ENCODE assay signal across 14 cellular contexts in genomic region chr16:87740441-87740840, GRCh38. TPM values are rescaled to one million over a fixed set of nuclear protein-coding genes. Genes with fewer than 3 reads are reported as not detected.
DNase-seq lines count a peak whose midpoint lies in the region; TF ChIP-seq lines count a peak whose summit lies in the region.
"Had no signal": no experiment of that assay in that cellular context is flagged by ENCODE, and none has a peak within 500 bp of the region (broad histone marks: within the 10 kb centered on the region; RNA-seq: fewer than 3 reads in every experiment).

No MANE protein-coding gene starts in this region.

- TF ChIP-seq CTCF in astrocyte of the cerebellum (IDR thresholded peaks at IDR 0.05; ENCODE audit: low read depth, low read length, missing control alignments) (no peak), fibroblast of villous mesenchyme (IDR thresholded peaks at IDR 0.05; ENCODE audit: insufficient read depth, low read depth, low read length) (no peak)

- no peak overlapping the region for H2AFZ ChIP-seq in GM23248

- H3K9ac ChIP-seq in GM23248 = peak overlapping the region; percentile 23; the same call in 1 of the 2 replicates

- H3K4me1 ChIP-seq in GM23248 (ENCODE audit: insufficient read depth) = 0 out of 2 replicates have a peak, but pooled peaks cover 6% of the 10 kb centered on the region

- no peaks in the 10 kb centered on the region for H3K9me3 ChIP-seq in GM23248 (ENCODE audit: low read depth)
- H3K9me3 ChIP-seq: neutrophil had no signal

- no peaks in the 10 kb centered on the region for H4K20me1 ChIP-seq in GM23248 (ENCODE audit: insufficient read depth)

- no peaks in the 10 kb centered on the region for H3K27me3 ChIP-seq in GM23248 (replicated peaks; ENCODE audit: insufficient read depth)
- H3K27me3 ChIP-seq: neutrophil had no signal

- no peaks in the 10 kb centered on the region for H3F3A ChIP-seq in GM23248 (ENCODE audit: insufficient read depth)

- no peaks in the 10 kb centered on the region for H3K79me2 ChIP-seq in GM23248 (ENCODE audit: insufficient read depth)

- in situ Hi-C loops in GM23248 (cut with MboI) (no loop called here), astrocyte of the cerebellum (cut with HindIII; ENCODE audit: low sequenced_read_pairs) (no loop called here)

- peak overlapping the region; percentile 32; the same call in 1 of the 2 replicates for H3K27ac ChIP-seq in GM23248
- H3K27ac ChIP-seq: neutrophil had no signal

- WGBS in GM23248 (ENCODE audit: low coverage in 1 of 2, low lambda C conversion rate in 2 of 2, missing lambda C conversion rate in 2 of 2), 2 experiments = 65 to 76% methylated on average over 6 to 8 of the region's 8 CpGs

- H3K36me3 ChIP-seq in GM23248 (ENCODE audit: low read depth) = no peaks in the 10 kb centered on the region

- peak; percentile 63 for DNase-seq in AG08396 (ENCODE audit: low spot score)
- peak; percentile 48 for DNase-seq in GM23248
- peak; percentile 67 for DNase-seq in astrocyte of the cerebellum (ENCODE audit: low read depth)
- DNase-seq in fibroblast of villous mesenchyme (ENCODE audit: low read depth) = peak; percentile 75
- no peak for DNase-seq in NCI-H345 treated with DMSO at 0.1 percent for 48 hours (lab: John Stamatoyannopoulos, UW; ENCODE audit: unreplicated experiment)
- no peak for DNase-seq in pons (ENCODE audit: low spot score)
- no peak for DNase-seq in CD1c-positive myeloid dendritic cell (ENCODE audit: extremely low spot score)
- DNase-seq in activated CD4-positive, CD25-positive, alpha-beta regulatory T cell (lab: John Stamatoyannopoulos, UW) = no peak
- DNase-seq: activated CD4-positive, alpha-beta T cell treated with anti-CD3 and anti-CD28 coated beads, Interleukin-2, amount 50 U/mL, for 4 hours; DMS53; NCI-H2029 treated with DMSO at 0.1 percent for 48 hours; NCI-H774; stimulated activated CD4-positive, alpha-beta T cell treated with anti-CD3 and anti-CD28 coated beads, Interleukin-2, amount 100 ng/mL, for 24 hours had no signal

- H3K4me3 ChIP-seq in GM23248 (no peak overlapping the region), astrocyte of the cerebellum (ENCODE audit: low read depth, low read length) (no peak overlapping the region), fibroblast of villous mesenchyme (ENCODE audit: low read depth, low read length) (no peak overlapping the region)

- no peaks in the 10 kb centered on the region for H3K9me2 ChIP-seq in GM23248 (ENCODE audit: insufficient read depth)

- H3K4me2 ChIP-seq in GM23248 (ENCODE audit: unreplicated experiment) = no peak overlapping the region

RNA-seq across cellular contexts. Expression of gene KLHDC4, which starts 25.3 kb away (rescaled TPM):
- total RNA-seq in GM23248 (2014; rRNA removed; shearing (Covaris generic)) = 9.4 and 19.6 TPM in 2 replicates
- 8.8 and 12.3 TPM in 2 replicates for polyA plus RNA-seq in GM23248 (2016; fragmentation: Nextera tagmentation; extraction: Ambion mirVana)
- total RNA-seq in fibroblast of villous mesenchyme = 14.7 and 26.1 TPM in 2 replicates

Comparison
In these comparisons a context has a peak if more than half of its experiments do, and no peak if none do; other contexts are left out.
1. DNase-seq: peak in AG08396 (single experiment), GM23248 (single experiment), astrocyte of the cerebellum (single experiment) and fibroblast of villous mesenchyme (single experiment); none in NCI-H345 treated with DMSO at 0.1 percent for 48 hours (single experiment), pons (single experiment), CD1c-positive myeloid dendritic cell (single experiment) and activated CD4-positive, CD25-positive, alpha-beta regulatory T cell (0 of 4).